Comparison of ENCODE assay signal across 12 cellular contexts in the genomic region with DNA sequence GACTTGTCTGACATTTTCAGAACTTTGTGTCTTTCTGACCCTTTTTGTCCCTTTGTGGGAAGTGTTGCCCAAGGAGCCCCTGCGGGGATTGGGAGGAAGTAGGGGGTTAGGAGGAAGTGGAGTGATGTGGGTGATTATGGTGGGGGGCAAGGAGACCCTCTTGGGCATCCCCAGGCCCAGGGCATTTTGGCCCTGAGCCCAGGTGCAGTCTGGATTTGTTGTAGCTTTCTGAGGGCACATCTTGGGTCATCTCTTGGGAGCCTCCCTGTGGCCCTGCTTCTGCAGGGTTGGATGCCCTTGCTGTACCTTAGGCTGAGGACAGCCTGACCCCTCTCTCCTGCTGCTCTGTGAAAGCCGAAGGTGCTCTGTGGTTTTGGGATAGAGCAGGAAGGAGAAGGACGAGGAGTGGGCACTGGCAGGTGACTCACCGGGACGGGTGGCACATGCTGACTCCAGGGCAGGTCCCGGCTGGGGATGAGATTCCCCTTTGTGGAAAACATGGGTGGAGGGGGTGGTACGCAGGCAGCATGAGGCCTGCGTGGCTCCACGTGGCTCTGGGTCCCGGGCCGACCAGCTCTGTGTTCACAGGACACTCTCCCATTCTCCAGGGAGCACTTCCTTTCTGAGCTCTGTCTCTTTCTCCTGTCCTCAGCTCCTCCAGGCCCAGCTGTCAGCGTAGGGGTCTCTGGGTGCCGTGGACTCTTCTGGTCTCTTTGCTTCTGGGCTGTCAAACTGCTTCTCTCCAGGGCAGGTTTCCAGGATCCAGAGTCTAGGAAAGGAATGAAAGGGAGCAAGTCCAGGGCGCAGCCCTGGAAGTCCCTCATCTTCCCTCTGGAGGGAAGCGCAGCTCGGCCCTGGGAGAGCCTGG. TPM values are rescaled to one million over a fixed set of nuclear protein-coding genes. Genes with fewer than 3 reads are reported as not detected.
DNase-seq lines count a peak whose midpoint lies in the region; ATAC-seq, FAIRE-seq and TF ChIP-seq lines count a peak whose summit lies in the region.
"Had no signal": no experiment of that assay in that cellular context is flagged by ENCODE, and none has a peak within 500 bp of the region (broad histone marks: within the 10 kb centered on the region; RNA-seq: fewer than 3 reads in every experiment).

No MANE protein-coding gene starts in this region.

- H3K9ac ChIP-seq in HepG2 (ENCODE audit: insufficient read depth, low read depth, low read length), result no peak overlapping the region

- H3K4me3 ChIP-seq in left ventricle myocardium inferior (no peak overlapping the region), right atrium auricular region (no peak overlapping the region), HepG2 (replicated peaks in 1 of 3; ENCODE audit: insufficient read depth in 1 of 3, low read depth in 2 of 3, low read length in 3 of 3) (no peak overlapping the region)

- H3K9me3 ChIP-seq in left ventricle myocardium inferior (replicated peaks) (no peaks in the 10 kb centered on the region), right atrium auricular region (no peaks in the 10 kb centered on the region), HepG2 (ENCODE audit: low read length) (no peaks in the 10 kb centered on the region)

- H3K4me3 Mint-ChIP-seq in central memory CD8-positive, alpha-beta T cell, result peak overlapping the region; percentile 33
- no peak overlapping the region for H3K4me3 Mint-ChIP-seq in nephron

- no peak overlapping the region for H2AFZ ChIP-seq in HepG2 (ENCODE audit: low read length)

- no peak for ATAC-seq in central memory CD8-positive, alpha-beta T cell (replicated peaks; ENCODE audit: extremely low read depth, poor library complexity, severe bottlenecking)
- no peak for ATAC-seq in stimulated activated naive CD8-positive, alpha-beta T cell treated with anti-CD3 and anti-CD28 coated beads, Interleukin-15, Interleukin-2, amounts not matched to agents 100 U/mL and 50 U/mL, for 24 hours
- ATAC-seq in GM21786 (IDR thresholded peaks at IDR 0.05; ENCODE audit: unreplicated experiment) (no peak), HepG2 (no peak)

- peaks cover 15% of the 10 kb centered on the region; the same call in 1 of the 2 replicates for H4K20me1 ChIP-seq in HepG2 (ENCODE audit: insufficient read depth, low read length)

- H3K4me1 Mint-ChIP-seq in central memory CD8-positive, alpha-beta T cell, result peaks cover 18% of the 10 kb centered on the region
- H3K4me1 Mint-ChIP-seq in nephron, result peaks cover 67% of the 10 kb centered on the region

- H3K27ac Mint-ChIP-seq in central memory CD8-positive, alpha-beta T cell (ENCODE audit: low read depth), result no peak overlapping the region
- peak overlapping the region; percentile 89 to 95 (median 92) for H3K27ac Mint-ChIP-seq in nephron

- no peak for TF ChIP-seq CTCF in left ventricle myocardium inferior (IDR thresholded peaks at IDR 0.05; ENCODE audit: borderline replicate concordance)
- no peak for TF ChIP-seq CTCF in right atrium auricular region (IDR thresholded peaks at IDR 0.05)
- no peak for TF ChIP-seq CTCF in nephron (IDR thresholded peaks at IDR 0.05; ENCODE audit: unreplicated experiment in 3 of 3)
- no peak for TF ChIP-seq CTCF in HepG2 (CRISPR knock-in tag; IDR thresholded peaks at IDR 0.05)

- H3K27ac ChIP-seq in left ventricle myocardium inferior (replicated peaks) (peak overlapping the region; percentile 43), right atrium auricular region (no peak overlapping the region), HepG2 (ENCODE audit: extremely low read length, insufficient read depth, low read length) (no peak overlapping the region)

- TF ChIP-seq RAD21 in HepG2 (CRISPR knock-in tag; IDR thresholded peaks at IDR 0.05), result no peak

- H3K4me1 ChIP-seq in left ventricle myocardium inferior (peaks cover 65% of the 10 kb centered on the region), right atrium auricular region (peaks cover 0 to 67% of the 10 kb centered on the region in 2 donors), HepG2 (ENCODE audit: insufficient read depth, low read length) (peaks cover 22% of the 10 kb centered on the region)

- H3K27me3 ChIP-seq in left ventricle myocardium inferior (ENCODE audit: low read depth) (no peaks in the 10 kb centered on the region), right atrium auricular region (no peaks in the 10 kb centered on the region), HepG2 (ENCODE audit: control insufficient read depth in 1 of 2, insufficient read depth in 2 of 2, low read length in 2 of 2) (no peaks in the 10 kb centered on the region)

- in situ Hi-C loops in HepG2 (cut with HindIII; ENCODE audit: extremely low pct_ligation_motif_present, low pct_unique_long_range_greater_than_20kb), result loop anchor here (5.0 kb wide), 1 partner anchor 134 kb away; no protein-coding TSS in a partner anchor

- no peak for FAIRE-seq in HepG2 (lab: Jason Lieb, UNC)
- FAIRE-seq: GM19239, HTR-8/SVneo had no signal

- no TSS peak for BruUV-seq in HepG2 (replicated peaks; lab: Mats Ljungman, UMichigan)

- peaks cover 3% of the 10 kb centered on the region for H3K36me3 Mint-ChIP-seq in central memory CD8-positive, alpha-beta T cell (ENCODE audit: insufficient read depth)
- H3K36me3 Mint-ChIP-seq in nephron (ENCODE audit: low read depth), result peaks cover 8% of the 10 kb centered on the region

- TF ChIP-seq POLR2A in HepG2 (IDR thresholded peaks at IDR 0.05; ENCODE audit: insufficient read depth in 1 of 2, low read depth in 2 of 2, low read length in 2 of 2), result no peak

- H3K4me2 ChIP-seq in HepG2 (ENCODE audit: low read depth, low read length), result no peak overlapping the region

- H3K36me3 ChIP-seq in left ventricle myocardium inferior (no peaks in the 10 kb centered on the region), right atrium auricular region (no peaks in the 10 kb centered on the region), HepG2 (replicated peaks in 1 of 2; ENCODE audit: control insufficient read depth in 1 of 2, insufficient read depth in 2 of 2, low read length in 2 of 2) (peaks cover 5 to 15% of the 10 kb centered on the region in 2 experiments; a peak in 4 of 5 replicates)

- DNase-seq in left ventricle myocardium inferior (no peak), right atrium auricular region (ENCODE audit: low spot score) (no peak), amniotic stem cell (lab: John Stamatoyannopoulos, UW) (no peak), HepG2 (ENCODE audit: low spot score) (no peak)
- no peak for DNase-seq in central memory CD8-positive, alpha-beta T cell (ENCODE audit: low spot score in 2 of 2)
- DNase-seq in stimulated activated naive CD8-positive, alpha-beta T cell treated with anti-CD3 and anti-CD28 coated beads, Interleukin-15, Interleukin-2, amounts not matched to agents 100 U/mL and 50 U/mL, for 24 hours, result no peak
- DNase-seq: DND-41, NCI-H146 had no signal

- POLR2A ChIA-PET in HepG2 (lab: Yijun Ruan, JAX), result no interaction called here

- H3K27me3 Mint-ChIP-seq in central memory CD8-positive, alpha-beta T cell, result peaks cover 44% of the 10 kb centered on the region
- no peaks in the 10 kb centered on the region for H3K27me3 Mint-ChIP-seq in nephron (ENCODE audit: low read depth)

- no peak for TF ChIP-seq EP300 in HepG2 (IDR thresholded peaks at IDR 0.05; ENCODE audit: low read depth in 2 of 2, low read length in 2 of 2)
- TF ChIP-seq EP300 in HepG2 (CRISPR knock-in tag; IDR thresholded peaks at IDR 0.05; ENCODE audit: borderline replicate concordance), result no peak

- intact Hi-C loops in left ventricle myocardium inferior (cut with micrococcal nuclease) (loop anchor here (10.0 kb wide), 1 partner anchor 121 kb away; no protein-coding TSS in a partner anchor), HepG2 (cut with micrococcal nuclease; ENCODE audit: unreplicated experiment) (no loop called here)

- CTCF ChIA-PET in HepG2 (lab: Yijun Ruan, JAX; ENCODE audit: low intra/inter-chr PET ratio, low total read pairs), result no interaction called here

- H3K79me2 ChIP-seq in HepG2 (ENCODE audit: insufficient read depth, low read length), result peaks cover 37% of the 10 kb centered on the region

- H3K9me3 Mint-ChIP-seq in central memory CD8-positive, alpha-beta T cell, result no peaks in the 10 kb centered on the region
- no peaks in the 10 kb centered on the region for H3K9me3 Mint-ChIP-seq in nephron

- 98% methylated on average over 8 of the region's 16 CpGs for WGBS in HepG2 (ENCODE audit: low lambda C conversion rate)

RNA-seq across cellular contexts. Expression of a gene that starts 11.8 kb away (rescaled TPM):
- total RNA-seq in left ventricle myocardium inferior (32.4 TPM), right atrium auricular region (10 to 100 TPM; 31.2 to 60.4 TPM), HepG2 (2016; rRNA removed; fragmentation: Illumina TruSeq; extraction: Trizol) (32.4 and 55.2 TPM in 2 replicates)
- total RNA-seq in HepG2 (2016; cell fraction: cytosol; rRNA removed; fragmentation: Illumina TruSeq; extraction: Trizol; ENCODE audit: low read depth), result 16.9 and 18.3 TPM in 2 replicates
- 24.4 and 61.0 TPM in 2 replicates for total RNA-seq in HepG2 (2016; cell fraction: insoluble cytoplasmic fraction; rRNA removed; fragmentation: Illumina TruSeq; extraction: Trizol)
- total RNA-seq in HepG2 (2016; cell fraction: membrane; rRNA removed; fragmentation: Illumina TruSeq; extraction: Trizol), result 46.3 and 47.7 TPM in 2 replicates
- 42.6 and 54.3 TPM in 2 replicates for total RNA-seq in HepG2 (2016; cell fraction: nucleus; rRNA removed; fragmentation: Illumina TruSeq; extraction: Trizol)
- polyA plus RNA-seq in HepG2 (2011; rRNA removed), result 24.6 and 28.0 TPM in 2 replicates
- polyA plus RNA-seq in HepG2 (2011; cell fraction: cytosol; rRNA removed), result 15.5 and 19.6 TPM in 2 replicates
- polyA plus RNA-seq in HepG2 (2011; cell fraction: nucleus; rRNA removed), result 50.4 and 51.5 TPM in 2 replicates
- polyA plus RNA-seq in HepG2 (2012), result 33.8 and 47.0 TPM in 2 replicates
- 17.0 and 19.2 TPM in 2 replicates for polyA plus RNA-seq in HepG2 (2016; cell fraction: cytosol; fragmentation: Illumina TruSeq; extraction: Trizol; ENCODE audit: low read depth)
- polyA plus RNA-seq in HepG2 (2016; cell fraction: insoluble cytoplasmic fraction; fragmentation: Illumina TruSeq; extraction: Trizol; ENCODE audit: low read depth), result 38.5 and 39.5 TPM in 2 replicates
- 40.0 and 45.8 TPM in 2 replicates for polyA plus RNA-seq in HepG2 (2016; cell fraction: membrane; fragmentation: Illumina TruSeq; extraction: Trizol; ENCODE audit: low read depth)
- 118 and 128 TPM in 2 replicates for polyA plus RNA-seq in HepG2 (2016; cell fraction: nucleus; fragmentation: Illumina TruSeq; extraction: Trizol; ENCODE audit: insufficient read depth, low read depth)
- 41.0 and 52.9 TPM in 2 replicates for polyA minus RNA-seq in HepG2 (2011; rRNA and poly(A)+ RNA removed; ENCODE audit: low replicate concordance)
- 26.4 and 27.7 TPM in 2 replicates for polyA minus RNA-seq in HepG2 (2011; cell fraction: cytosol; rRNA and poly(A)+ RNA removed)
- polyA minus RNA-seq in HepG2 (2011; cell fraction: nucleus; rRNA and poly(A)+ RNA removed), result 17.9 TPM in 2 replicates

RNA-seq across cellular contexts. Expression of a gene that starts 57.1 kb away (rescaled TPM):
- total RNA-seq in left ventricle myocardium inferior, result 121 TPM
- total RNA-seq in right atrium auricular region, result 10 to 100 TPM; 32.7 to 68.5 TPM
- not detected in 2 replicates for total RNA-seq in HepG2 (2016; rRNA removed; fragmentation: Illumina TruSeq; extraction: Trizol)
- not detected in 2 replicates for total RNA-seq in HepG2 (2016; cell fraction: cytosol; rRNA removed; fragmentation: Illumina TruSeq; extraction: Trizol; ENCODE audit: low read depth)
- total RNA-seq in HepG2 (2016; cell fraction: insoluble cytoplasmic fraction; rRNA removed; fragmentation: Illumina TruSeq; extraction: Trizol), result not detected in 2 replicates
- not detected in 2 replicates for total RNA-seq in HepG2 (2016; cell fraction: membrane; rRNA removed; fragmentation: Illumina TruSeq; extraction: Trizol)
- total RNA-seq in HepG2 (2016; cell fraction: nucleus; rRNA removed; fragmentation: Illumina TruSeq; extraction: Trizol), result not detected in 2 replicates
- polyA plus RNA-seq in HepG2 (2011; rRNA removed), result not detected in 2 replicates
- polyA plus RNA-seq in HepG2 (2011; cell fraction: cytosol; rRNA removed), result not detected in 2 replicates
- polyA plus RNA-seq in HepG2 (2011; cell fraction: nucleus; rRNA removed), result not detected in 2 replicates
- not detected in 2 replicates for polyA plus RNA-seq in HepG2 (2012)
- not detected in 2 replicates for polyA plus RNA-seq in HepG2 (2016; cell fraction: cytosol; fragmentation: Illumina TruSeq; extraction: Trizol; ENCODE audit: low read depth)
- not detected in 2 replicates for polyA plus RNA-seq in HepG2 (2016; cell fraction: insoluble cytoplasmic fraction; fragmentation: Illumina TruSeq; extraction: Trizol; ENCODE audit: low read depth)
- polyA plus RNA-seq in HepG2 (2016; cell fraction: membrane; fragmentation: Illumina TruSeq; extraction: Trizol; ENCODE audit: low read depth), result not detected in 2 replicates
- not detected in 2 replicates for polyA plus RNA-seq in HepG2 (2016; cell fraction: nucleus; fragmentation: Illumina TruSeq; extraction: Trizol; ENCODE audit: insufficient read depth, low read depth)
- not detected in 2 replicates for polyA minus RNA-seq in HepG2 (2011; rRNA and poly(A)+ RNA removed; ENCODE audit: low replicate concordance)
- polyA minus RNA-seq in HepG2 (2011; cell fraction: cytosol; rRNA and poly(A)+ RNA removed), result not detected in 2 replicates
- not detected in 2 replicates for polyA minus RNA-seq in HepG2 (2011; cell fraction: nucleus; rRNA and poly(A)+ RNA removed)

Comparison
In these comparisons a context has a peak if more than half of its experiments do, and no peak if none do; other contexts are left out.
1. RNA of a gene that starts 57.1 kb away (total RNA-seq): 121 TPM in left ventricle myocardium inferior (single experiment) and 32.7 to 68.5 TPM in right atrium auricular region; not detected in HepG2; every median in the first group is over 10 times any median in the second.